11 cellular contexts compared by ENCODE assay signal in the genomic region with DNA sequence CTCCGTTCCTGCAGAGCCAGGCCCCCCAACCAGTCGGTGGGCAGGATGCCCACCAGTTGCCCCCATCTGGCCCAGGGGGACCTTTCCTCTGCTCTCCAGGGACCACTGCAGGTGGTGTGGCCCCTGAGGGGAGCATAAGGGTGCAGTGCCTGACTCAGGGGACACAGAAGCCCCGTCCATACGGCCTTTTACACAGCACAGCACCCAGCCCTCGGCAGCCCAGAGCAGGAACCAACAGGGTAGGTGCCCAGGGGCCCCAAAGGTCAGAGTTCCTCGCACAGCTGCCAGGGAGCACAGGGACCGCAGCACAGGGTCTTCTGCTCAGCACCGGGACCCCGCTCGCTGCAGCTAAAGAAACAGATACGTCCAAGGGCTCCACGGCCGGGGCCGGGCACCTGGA. TPM values are rescaled to one million over a fixed set of nuclear protein-coding genes. Genes with fewer than 3 reads are reported as not detected.
A peak's percentile ranks its signal among the peaks of the same experiment; 100 is the strongest.
DNase-seq lines count a peak whose midpoint lies in the region; ATAC-seq and TF ChIP-seq lines count a peak whose summit lies in the region.
"Not testable (repeated sequence)": the region's sequence is repeated elsewhere in the genome, so short reads cannot be mapped to it uniquely, and the experiment has no call there.
"Had no signal": no experiment of that assay in that cellular context is flagged by ENCODE, and none has a peak within 500 bp of the region (broad histone marks: within the 10 kb centered on the region; RNA-seq: fewer than 3 reads in every experiment).

No MANE protein-coding gene starts in this region.

- H3K27me3 Mint-ChIP-seq in GM23338 (ENCODE audit: insufficient read depth, low read depth, poor library complexity); activated CD8-positive, alpha-beta memory T cell treated with anti-CD3 and anti-CD28 coated beads, Interleukin-2, amount 10 ng/mL, durations not matched to agents 7 days and 5 days; stimulated activated naive CD8-positive, alpha-beta T cell treated with anti-CD3 and anti-CD28 coated beads, Interleukin-15, amount 100 ng/mL, for 72 hours: not testable (repeated sequence)

- H3K4me2 ChIP-seq in GM23338, result not testable (repeated sequence)

- H3K4me1 ChIP-seq in GM23338 (ENCODE audit: insufficient read depth), result not testable (repeated sequence)

- H3K27ac Mint-ChIP-seq in GM23338; activated CD8-positive, alpha-beta memory T cell treated with anti-CD3 and anti-CD28 coated beads, Interleukin-2, amount 10 ng/mL, durations not matched to agents 7 days and 5 days; stimulated activated naive CD8-positive, alpha-beta T cell treated with anti-CD3 and anti-CD28 coated beads, Interleukin-15, amount 100 ng/mL, for 72 hours: not testable (repeated sequence)

- not testable (repeated sequence) for H3F3A ChIP-seq in GM23338 (replicated peaks; ENCODE audit: low read depth)

- not testable (repeated sequence) for TF ChIP-seq CTCF in GM23338 (conservative IDR thresholded peaks at IDR 0.05; ENCODE audit: low read depth in 2 of 2)

- H3K36me3 Mint-ChIP-seq in GM23338 (ENCODE audit: low read depth); activated CD8-positive, alpha-beta memory T cell treated with anti-CD3 and anti-CD28 coated beads, Interleukin-2, amount 10 ng/mL, durations not matched to agents 7 days and 5 days: not testable (repeated sequence)

- not testable (repeated sequence) for H2AFZ ChIP-seq in GM23338

- peaks cover 10% of the 10 kb centered on the region for H3K4me1 Mint-ChIP-seq in GM23338
- peaks cover 22% of the 10 kb centered on the region for H3K4me1 Mint-ChIP-seq in activated CD8-positive, alpha-beta memory T cell treated with anti-CD3 and anti-CD28 coated beads, Interleukin-2, amount 10 ng/mL, durations not matched to agents 7 days and 5 days
- H3K4me1 Mint-ChIP-seq in stimulated activated naive CD8-positive, alpha-beta T cell treated with anti-CD3 and anti-CD28 coated beads, Interleukin-15, amount 100 ng/mL, for 72 hours, result peaks cover 64% of the 10 kb centered on the region

- not testable (repeated sequence) for H4K20me1 ChIP-seq in GM23338 (replicated peaks; ENCODE audit: insufficient read depth)

- H3K4me3 Mint-ChIP-seq in GM23338; activated CD8-positive, alpha-beta memory T cell treated with anti-CD3 and anti-CD28 coated beads, Interleukin-2, amount 10 ng/mL, durations not matched to agents 7 days and 5 days; stimulated activated naive CD8-positive, alpha-beta T cell treated with anti-CD3 and anti-CD28 coated beads, Interleukin-15, amount 100 ng/mL, for 72 hours: not testable (repeated sequence)

- H3K4me3 ChIP-seq in GM23338, result not testable (repeated sequence)

- not testable (repeated sequence) for H3K9me3 Mint-ChIP-seq in GM23338; activated CD8-positive, alpha-beta memory T cell treated with anti-CD3 and anti-CD28 coated beads, Interleukin-2, amount 10 ng/mL, durations not matched to agents 7 days and 5 days (ENCODE audit: low read depth); stimulated activated naive CD8-positive, alpha-beta T cell treated with anti-CD3 and anti-CD28 coated beads, Interleukin-15, amount 100 ng/mL, for 72 hours

- not testable (repeated sequence) for H3K79me2 ChIP-seq in GM23338 (replicated peaks; ENCODE audit: insufficient read depth)

- not testable (repeated sequence) for H3K36me3 ChIP-seq in GM23338 (ENCODE audit: insufficient read depth)

- not testable (repeated sequence) for H3K9me2 ChIP-seq in GM23338 (ENCODE audit: insufficient read depth)

- ATAC-seq in GM18502 (IDR thresholded peaks at IDR 0.05; ENCODE audit: poor library complexity, unreplicated experiment), result peak; percentile 9
- peak; percentile 9 for ATAC-seq in GM19438 (IDR thresholded peaks at IDR 0.05; ENCODE audit: low read depth, unreplicated experiment)
- ATAC-seq in GM23338, result peak; percentile 41
- peak; percentile 13 for ATAC-seq in HG03095 (IDR thresholded peaks at IDR 0.05; ENCODE audit: unreplicated experiment)
- ATAC-seq in HG03469 (IDR thresholded peaks at IDR 0.05; ENCODE audit: unreplicated experiment), result peak; percentile 11
- ATAC-seq in activated CD8-positive, alpha-beta memory T cell treated with anti-CD3 and anti-CD28 coated beads, Interleukin-2, amount 10 ng/mL, durations not matched to agents 7 days and 5 days, result peak; percentile 5
- ATAC-seq in left lobe of liver, result peak; percentile 10
- ATAC-seq in stimulated activated naive CD8-positive, alpha-beta T cell treated with anti-CD3 and anti-CD28 coated beads, Interleukin-15, amount 100 ng/mL, for 72 hours, result peak; percentile 5

- CTCF ChIA-PET in activated CD8-positive, alpha-beta memory T cell treated with anti-CD3 and anti-CD28 coated beads, Interleukin-2, amount 10 ng/mL, durations not matched to agents 7 days and 5 days (lab: Charles Lee), result not testable (repeated sequence)

- H3K27ac ChIP-seq in GM23338 (ENCODE audit: low read depth), result not testable (repeated sequence)

- not testable (repeated sequence) for H3K27me3 ChIP-seq in GM23338 (ENCODE audit: insufficient read depth)

- not testable (repeated sequence) for DNase-seq in GM23338 (ENCODE audit: low spot score); activated CD8-positive, alpha-beta memory T cell treated with anti-CD3 and anti-CD28 coated beads, Interleukin-2, amount 10 ng/mL, durations not matched to agents 7 days and 5 days; left lobe of liver (ENCODE audit: low spot score); stimulated activated naive CD8-positive, alpha-beta T cell treated with anti-CD3 and anti-CD28 coated beads, Interleukin-15, amount 100 ng/mL, for 72 hours

RNA-seq across cellular contexts. Expression of a gene that starts 40.4 kb away (rescaled TPM):
- total RNA-seq in GM23338 (2014; rRNA removed; shearing (Covaris generic)), result not detected in 2 replicates
- not detected in 2 replicates for polyA plus RNA-seq in GM23338 (2016; fragmentation: Nextera tagmentation; extraction: Ambion mirVana)
- 1 to 10 TPM in 1 of 2 experiments, not detected in 1; 9.3 TPM for total RNA-seq in activated CD8-positive, alpha-beta memory T cell treated with anti-CD3 and anti-CD28 coated beads, Interleukin-2, amount 10 ng/mL, durations not matched to agents 7 days and 5 days
- 0.25 TPM for total RNA-seq in left lobe of liver
- total RNA-seq: CD4-positive, alpha-beta memory T cell; SJSA1 had no signal
- polyA plus RNA-seq: CD4-positive, alpha-beta memory T cell; keratinocyte had no signal
